Comparison of ENCODE assay signal across 9 cellular contexts in genomic region chr1:47222476-47222875, GRCh38. TPM values are rescaled to one million over a fixed set of nuclear protein-coding genes. Genes with fewer than 3 reads are reported as not detected.
"Had no signal": no experiment of that assay in that cellular context is flagged by ENCODE, and none has a peak within 500 bp of the region (broad histone marks: within the 10 kb centered on the region; RNA-seq: fewer than 3 reads in every experiment).

No MANE protein-coding gene starts in this region.

- DNase-seq: GM23248, GOT3, H9, HCEC 1CT, IMR-90, KBM-7 had no signal

- H2AFZ ChIP-seq: GM23248 had no signal

- H3K4me3 Mint-ChIP-seq: H9 had no signal

- H3K27ac Mint-ChIP-seq: H9 had no signal

- H3K4me3 ChIP-seq: GM23248 had no signal

- H3K9ac ChIP-seq: GM23248 had no signal

- H3K27ac ChIP-seq: GM23248 had no signal

- FAIRE-seq: H54, HTR-8/SVneo had no signal

RNA-seq across cellular contexts. Expression of gene TAL1, which starts 9.5 kb away (rescaled TPM):
- total RNA-seq: GM23248, H9, HT-29, IMR-90 had no signal
- polyA plus RNA-seq: GM23248, IMR-90 had no signal

RNA-seq across cellular contexts. Expression of gene PDZK1IP1, which starts 32.6 kb away (rescaled TPM):
- total RNA-seq: GM23248, H9, IMR-90 had no signal
- polyA plus RNA-seq: GM23248, IMR-90 had no signal
